Comparison of ENCODE assay signal across 8 cellular contexts in genomic region chr14:77037886-77038511, GRCh38. TPM values are rescaled to one million over a fixed set of nuclear protein-coding genes. Genes with fewer than 3 reads are reported as not detected.
A peak's percentile ranks its signal among the peaks of the same experiment; 100 is the strongest.
DNase-seq lines count a peak whose midpoint lies in the region; ATAC-seq and TF ChIP-seq lines count a peak whose summit lies in the region.

No MANE protein-coding gene starts in this region.

- H3K36me3 ChIP-seq in PC-3 (ENCODE audit: low read depth, low read length), result no peaks in the 10 kb centered on the region
- H3K36me3 ChIP-seq in mesenchymal stem cell (ENCODE audit: control insufficient read depth in 1 of 2, insufficient read depth in 2 of 2, low read depth in 1 of 2, low read length in 2 of 2), result no peaks in the 10 kb centered on the region

- intact Hi-C loops in CD14-positive monocyte (cut with micrococcal nuclease), result no loop called here
- intact Hi-C loops in PC-3 (cut with micrococcal nuclease), result no loop called here

- H3K9me3 ChIP-seq in PC-3 (ENCODE audit: low read length) (no peaks in the 10 kb centered on the region), mesenchymal stem cell (ENCODE audit: control insufficient read depth, low read length) (no peaks in the 10 kb centered on the region)

- H2BK5ac ChIP-seq in mesenchymal stem cell (ENCODE audit: low read depth, low read length, poor library complexity, severe bottlenecking), result peak overlapping the region; percentile 77

- H3K4me1 Mint-ChIP-seq in CD14-positive monocyte, result peaks cover 84% of the 10 kb centered on the region
- H3K4me1 Mint-ChIP-seq in activated naive CD8-positive, alpha-beta T cell treated with anti-CD3 and anti-CD28 coated beads, Interleukin-2, amount 10 ng/mL, durations not matched to agents 7 days and 5 days, result peaks cover 65% of the 10 kb centered on the region

- CTCF ChIA-PET in PC-3 (lab: Charles Lee), result no interaction called here

- no peaks in the 10 kb centered on the region for H3K9me3 Mint-ChIP-seq in CD14-positive monocyte
- H3K9me3 Mint-ChIP-seq in activated naive CD8-positive, alpha-beta T cell treated with anti-CD3 and anti-CD28 coated beads, Interleukin-2, amount 10 ng/mL, durations not matched to agents 7 days and 5 days, result no peaks in the 10 kb centered on the region

- H3K18ac ChIP-seq in mesenchymal stem cell (ENCODE audit: low read depth in 1 of 2, low read length in 2 of 2), result peak overlapping the region; percentile 49 to 94

- H3K4me3 ChIP-seq in PC-3 (ENCODE audit: low read length) (peak overlapping the region; percentile 59), mesenchymal stem cell (ENCODE audit: insufficient read depth in 1 of 2, low read depth in 1 of 2, low read length in 2 of 2) (no peak overlapping the region)

- DNase-seq in CD14-positive monocyte (ENCODE audit: low spot score) (peak; percentile 85), PC-3 (peak; percentile 94), mesenchymal stem cell (peak; percentile 74), superior temporal gyrus (ENCODE audit: extremely low spot score) (peak; percentile 8), HuH-7 (ENCODE audit: low spot score) (no peak)
- peak; percentile 56 for DNase-seq in activated naive CD8-positive, alpha-beta T cell treated with anti-CD3 and anti-CD28 coated beads, Interleukin-2, amount 10 ng/mL, durations not matched to agents 7 days and 5 days

- WGBS in mesenchymal stem cell, result 13% methylated on average over 20 of the region's 21 CpGs

- peak overlapping the region; percentile 88 to 93 for H3K4ac ChIP-seq in mesenchymal stem cell (ENCODE audit: low read depth in 1 of 2, low read length in 2 of 2)

- peak overlapping the region; percentile 54 to 88 for H3K4me3 Mint-ChIP-seq in CD14-positive monocyte
- peak overlapping the region; percentile 87 for H3K4me3 Mint-ChIP-seq in activated naive CD8-positive, alpha-beta T cell treated with anti-CD3 and anti-CD28 coated beads, Interleukin-2, amount 10 ng/mL, durations not matched to agents 7 days and 5 days

- peak overlapping the region; percentile 83 for H4K91ac ChIP-seq in mesenchymal stem cell (ENCODE audit: low read length)

- peaks cover 32% of the 10 kb centered on the region for H3K79me2 ChIP-seq in PC-3 (ENCODE audit: low read length)

- H3K9ac ChIP-seq in PC-3 (ENCODE audit: low read length) (peak overlapping the region; percentile 85), mesenchymal stem cell (ENCODE audit: low read length) (peak overlapping the region; percentile 91)

- H3K4me2 ChIP-seq in PC-3 (ENCODE audit: low read length), result peak overlapping the region; percentile 81
- peak overlapping the region; percentile 24 for H3K4me2 ChIP-seq in mesenchymal stem cell (ENCODE audit: low read length, poor library complexity, severe bottlenecking)

- peaks cover 0 to 7% (median 1%) of the 10 kb centered on the region in 3 donors for H3K27me3 Mint-ChIP-seq in CD14-positive monocyte (ENCODE audit: low read depth in 3 of 3)
- no peaks in the 10 kb centered on the region for H3K27me3 Mint-ChIP-seq in activated naive CD8-positive, alpha-beta T cell treated with anti-CD3 and anti-CD28 coated beads, Interleukin-2, amount 10 ng/mL, durations not matched to agents 7 days and 5 days

- peak; percentile 10 for ATAC-seq in PC-3
- ATAC-seq in activated naive CD8-positive, alpha-beta T cell treated with anti-CD3 and anti-CD28 coated beads, Interleukin-2, amount 10 ng/mL, durations not matched to agents 7 days and 5 days (ENCODE audit: low read depth), result no peak
- ATAC-seq in HG03196 (IDR thresholded peaks at IDR 0.05; ENCODE audit: unreplicated experiment), result no peak
- no peak for ATAC-seq in GM21381 (IDR thresholded peaks at IDR 0.05; ENCODE audit: unreplicated experiment)

- no peaks in the 10 kb centered on the region for H3K27me3 ChIP-seq in PC-3 (ENCODE audit: low read length)
- no peaks in the 10 kb centered on the region for H3K27me3 ChIP-seq in mesenchymal stem cell (ENCODE audit: control insufficient read depth in 1 of 2, insufficient read depth in 1 of 2, low read length in 2 of 2)

- H4K8ac ChIP-seq in mesenchymal stem cell (ENCODE audit: low read length), result peak overlapping the region; percentile 88

- H3K27ac Mint-ChIP-seq in CD14-positive monocyte, result peak overlapping the region; percentile 68 to 91 (median 79)
- peak overlapping the region; percentile 99 for H3K27ac Mint-ChIP-seq in activated naive CD8-positive, alpha-beta T cell treated with anti-CD3 and anti-CD28 coated beads, Interleukin-2, amount 10 ng/mL, durations not matched to agents 7 days and 5 days

- H3K23ac ChIP-seq in mesenchymal stem cell (ENCODE audit: low read length in 2 of 2), result no peak overlapping the region

- peak overlapping the region; percentile 91 to 98 for H2BK12ac ChIP-seq in mesenchymal stem cell (ENCODE audit: low read length in 2 of 2)

- BruUV-seq in PC-3 (replicated peaks; lab: Mats Ljungman, UMichigan), result no TSS peak

- peaks cover 3% of the 10 kb centered on the region for H3K79me1 ChIP-seq in mesenchymal stem cell (replicated peaks; ENCODE audit: low read length, poor library complexity, severe bottlenecking)

- no peak overlapping the region for H3K14ac ChIP-seq in mesenchymal stem cell (ENCODE audit: low read length in 2 of 2)

- H3K4me1 ChIP-seq in PC-3 (ENCODE audit: insufficient read depth, low read length), result peaks cover 88% of the 10 kb centered on the region
- H3K4me1 ChIP-seq in mesenchymal stem cell (ENCODE audit: control insufficient read depth, insufficient read depth, low read depth, low read length), result peaks cover 43% of the 10 kb centered on the region

- peak overlapping the region; percentile 98 for H2BK120ac ChIP-seq in mesenchymal stem cell (ENCODE audit: low read depth, low read length)

- H4K20me1 ChIP-seq in PC-3 (ENCODE audit: low read length), result no peaks in the 10 kb centered on the region

- peaks cover 4 to 9% of the 10 kb centered on the region in 2 donors for H3K36me3 Mint-ChIP-seq in CD14-positive monocyte
- peaks cover 2% of the 10 kb centered on the region for H3K36me3 Mint-ChIP-seq in activated naive CD8-positive, alpha-beta T cell treated with anti-CD3 and anti-CD28 coated beads, Interleukin-2, amount 10 ng/mL, durations not matched to agents 7 days and 5 days

- H2AK5ac ChIP-seq in mesenchymal stem cell (ENCODE audit: low read length, severe bottlenecking), result peak overlapping the region; percentile 84

- H3K27ac ChIP-seq in PC-3 (ENCODE audit: low read length) (peak overlapping the region; percentile 94), mesenchymal stem cell (ENCODE audit: low read length, poor library complexity, severe bottlenecking) (peak overlapping the region; percentile 94)

- peak overlapping the region; percentile 52 for H2BK15ac ChIP-seq in mesenchymal stem cell (ENCODE audit: low read depth, poor library complexity, severe bottlenecking)

- TF ChIP-seq CTCF in CD14-positive monocyte (IDR thresholded peaks at IDR 0.05), result no peak
- no peak for TF ChIP-seq CTCF in PC-3 (conservative IDR thresholded peaks at IDR 0.05; ENCODE audit: low read depth, low read length)

- POLR2A ChIA-PET in PC-3 (lab: Charles Lee; ENCODE audit: unreplicated experiment), result interaction anchor here (0.6 to 3.0 kb wide), 2 partner anchors 10 to 14 kb away, joined by 7 to 50 read pairs; partner anchors contain the start of gene IRF2BPL
- POLR2A ChIA-PET in activated naive CD8-positive, alpha-beta T cell treated with anti-CD3 and anti-CD28 coated beads, Interleukin-2, amount 10 ng/mL, durations not matched to agents 7 days and 5 days (lab: Charles Lee), result interaction anchor here (1.3 to 18.0 kb wide), 3 partner anchors 9 to 109 kb away, joined by 4 to 238 read pairs (median 140); partner anchors contain the start of gene IRF2BPL

- H3K9me2 ChIP-seq in PC-3 (replicated peaks; ENCODE audit: low read length), result no peaks in the 10 kb centered on the region

- H3F3A ChIP-seq in PC-3 (ENCODE audit: low read length, unreplicated experiment), result peaks cover 33% of the 10 kb centered on the region

- H2AFZ ChIP-seq in PC-3 (ENCODE audit: low read length) (peak overlapping the region; percentile 23), mesenchymal stem cell (ENCODE audit: low read depth, low read length) (no peak overlapping the region)

RNA-seq across cellular contexts. Expression of gene IRF2BPL, which starts 9.5 kb away (rescaled TPM):
- 1 to 10 TPM; 1.4 to 1.9 TPM for polyA plus RNA-seq in CD14-positive monocyte
- 113 and 146 TPM in 2 replicates for total RNA-seq in PC-3 (2014; rRNA removed)
- 10 to 100 TPM; 38.5 to 41.0 TPM for total RNA-seq in activated naive CD8-positive, alpha-beta T cell treated with anti-CD3 and anti-CD28 coated beads, Interleukin-2, amount 10 ng/mL, durations not matched to agents 7 days and 5 days
- 49.1 TPM for polyA plus RNA-seq in mesenchymal stem cell (2013, experiment 1 of 2)
- 48.1 TPM for polyA plus RNA-seq in mesenchymal stem cell (2013, experiment 2 of 2)
